2 cellular contexts compared by ENCODE assay signal in genomic region chr14:76856769-76857168, GRCh38.
TF ChIP-seq lines count a peak whose summit lies in the region.

No MANE protein-coding gene starts in this region.

TF ChIP-seq in HepG2, 621 proteins besides CTCF, POLR2A, EP300 and RAD21:
- TF ChIP-seq IKZF1 (IDR thresholded peaks at IDR 0.05) (0 out of 2 replicates have a peak, but pooled peaks have one; percentile 31), ZNF552 (CRISPR knock-in tag; IDR thresholded peaks at IDR 0.05; ENCODE audit: borderline replicate concordance) (no peak)

TF ChIP-seq in H1, 55 proteins besides CTCF, POLR2A, EP300 and RAD21:
- TF ChIP-seq SIX5 (IDR thresholded peaks at IDR 0.05; ENCODE audit: low read depth, low read length): no peak
- TF ChIP-seq JUND (IDR thresholded peaks at IDR 0.05; ENCODE audit: low read length): no peak
- no peak for TF ChIP-seq EGR1 (IDR thresholded peaks at IDR 0.05; ENCODE audit: borderline replicate concordance, low read depth, low read length)
- no peak for TF ChIP-seq SRF (IDR thresholded peaks at IDR 0.05; ENCODE audit: low read depth, low read length)
- TF ChIP-seq ATF3 (IDR thresholded peaks at IDR 0.05; ENCODE audit: insufficient read depth, low read depth, low read length): no peak
- TF ChIP-seq NANOG (IDR thresholded peaks at IDR 0.05; ENCODE audit: insufficient read depth, low read depth, low read length, poor library complexity, severe bottlenecking): no peak
- no peak for TF ChIP-seq CTBP2 (IDR thresholded peaks at IDR 0.05; ENCODE audit: borderline replicate concordance, insufficient read depth, insufficient read length, low read length)
- no peak for TF ChIP-seq CHD2 (IDR thresholded peaks at IDR 0.05; ENCODE audit: low read length)
- no peak for TF ChIP-seq KDM5A (IDR thresholded peaks at IDR 0.05; ENCODE audit: low read length)
- TF ChIP-seq SP2 (IDR thresholded peaks at IDR 0.05; ENCODE audit: low read length): no peak
- TF ChIP-seq FOSL1 (IDR thresholded peaks at IDR 0.05; ENCODE audit: insufficient read depth, low read depth, low read length): no peak
- no peak for TF ChIP-seq CBX5 (IDR thresholded peaks at IDR 0.05; ENCODE audit: low read depth, low read length)
- no peak for TF ChIP-seq POLR2AphosphoS5 (IDR thresholded peaks at IDR 0.05; ENCODE audit: low read depth, low read length)
- no peak for TF ChIP-seq KDM1A (IDR thresholded peaks at IDR 0.05; ENCODE audit: borderline replicate concordance, low read length)
- no peak for TF ChIP-seq EZH2 (IDR thresholded peaks at IDR 0.05; ENCODE audit: low read depth, low read length, severe bottlenecking)
- TF ChIP-seq CHD7 (IDR thresholded peaks at IDR 0.05; ENCODE audit: insufficient replicate concordance, low read length): no peak
- no peak for TF ChIP-seq CEBPB (IDR thresholded peaks at IDR 0.05; ENCODE audit: low read depth, low read length)
